Comparison of ENCODE assay signal across 18 cellular contexts in genomic region chr6:206264-206663, GRCh38.
A peak's percentile ranks its signal among the peaks of the same experiment; 100 is the strongest.
DNase-seq lines count a peak whose midpoint lies in the region; ATAC-seq, FAIRE-seq and TF ChIP-seq lines count a peak whose summit lies in the region.
"Had no signal": no experiment of that assay in that cellular context is flagged by ENCODE, and none has a peak within 500 bp of the region (broad histone marks: within the 10 kb centered on the region; RNA-seq: fewer than 3 reads in every experiment).

No MANE protein-coding gene starts in this region.

- no peaks in the 10 kb centered on the region for H3K79me2 ChIP-seq in keratinocyte (ENCODE audit: control insufficient read depth, insufficient read depth, low read length)

- H3K9ac ChIP-seq in BLaER1 (no peak overlapping the region), keratinocyte (ENCODE audit: control insufficient read depth, extremely low read depth, insufficient read depth, low read length) (no peak overlapping the region)
- H3K9ac ChIP-seq in BLaER1 treated with 17β-estradiol and CSF1 and Interleukin-3, amounts not matched to agents 10 nM and 100 nM, result no peak overlapping the region

- dilution Hi-C loops in keratinocyte (cut with MboI; ENCODE audit: extremely low pct_ligation_motif_present, low sequenced_read_pairs), result no loop called here

- no peak for TF ChIP-seq CTCF in keratinocyte (optimal IDR thresholded peaks at IDR 0.05 in 1 of 3, IDR thresholded peaks at IDR 0.05 in 1 of 3, conservative IDR thresholded peaks at IDR 0.05 in 1 of 3; ENCODE audit: extremely low read depth in 1 of 3, insufficient read depth in 2 of 3, low read length in 3 of 3)
- TF ChIP-seq CTCF in heart left ventricle (IDR thresholded peaks at IDR 0.05), result no peak

- no peak for FAIRE-seq in keratinocyte (lab: Jason Lieb, UNC)
- FAIRE-seq: D721Med, GM12878, GM19239 had no signal

- no peaks in the 10 kb centered on the region for H3K27me3 ChIP-seq in BLaER1
- no peaks in the 10 kb centered on the region for H3K27me3 ChIP-seq in BLaER1 treated with 17β-estradiol and CSF1 and Interleukin-3, amounts not matched to agents 10 nM and 100 nM
- peaks cover 4% of the 10 kb centered on the region for H3K27me3 ChIP-seq in keratinocyte (ENCODE audit: control insufficient read depth, extremely low read depth, insufficient read depth, low read length)
- H3K27me3 ChIP-seq in heart left ventricle, result peaks cover 0 to 9% (median 0%) of the 10 kb centered on the region in 9 donors

- H4K20me1 ChIP-seq in BLaER1 (no peaks in the 10 kb centered on the region), keratinocyte (ENCODE audit: control insufficient read depth, extremely low read depth, insufficient read depth, low read length) (no peaks in the 10 kb centered on the region)
- H4K20me1 ChIP-seq in BLaER1 treated with 17β-estradiol and CSF1 and Interleukin-3, amounts not matched to agents 10 nM and 100 nM, result no peaks in the 10 kb centered on the region

- 80 to 89% (median 87%) methylated on average over 12 of the region's 12 CpGs for WGBS in heart left ventricle, 4 donors

- H3K4me2 ChIP-seq in BLaER1 (0 out of 2 replicates have a peak overlapping the region, but pooled peaks have one; percentile 16), keratinocyte (ENCODE audit: control insufficient read depth, extremely low read depth, insufficient read depth, low read depth, low read length) (no peak overlapping the region)
- peak overlapping the region in 6 of 11 experiments; percentile 15 to 39 (median 22); a peak in 6 of 22 replicates for H3K4me2 ChIP-seq in BLaER1 treated with 17β-estradiol and CSF1 and Interleukin-3, amounts not matched to agents 10 nM and 100 nM
- H3K4me2 ChIP-seq: GM23338 had no signal

- peaks cover 23% of the 10 kb centered on the region for H3K4me1 ChIP-seq in BLaER1
- peaks cover 9 to 25% (median 20%) of the 10 kb centered on the region in 10 experiments for H3K4me1 ChIP-seq in BLaER1 treated with 17β-estradiol and CSF1 and Interleukin-3, amounts not matched to agents 10 nM and 100 nM
- peaks cover 4% of the 10 kb centered on the region for H3K4me1 ChIP-seq in keratinocyte (ENCODE audit: control insufficient read depth, extremely low read depth, insufficient read depth, low read length)
- H3K4me1 ChIP-seq in heart left ventricle, result no peaks in the 10 kb centered on the region

- no peak for TF ChIP-seq POLR2A in heart left ventricle (IDR thresholded peaks at IDR 0.05)

- no peaks in the 10 kb centered on the region for H3K9me1 ChIP-seq in keratinocyte (ENCODE audit: control insufficient read depth, extremely low read depth, insufficient read depth, low read length)

- DNase-seq in keratinocyte (ENCODE audit: low read depth, low spot score) (no peak), heart left ventricle (no peak)
- DNase-seq: CD4-positive, alpha-beta T cell; CD8-positive, alpha-beta memory T cell; DMS 273 treated with DMSO at 0.1 percent for 48 hours; DMS79; EL; GDM1; H9 had no signal

- no peaks in the 10 kb centered on the region for H3K9me3 ChIP-seq in BLaER1
- H3K9me3 ChIP-seq in BLaER1 treated with 17β-estradiol and CSF1 and Interleukin-3, amounts not matched to agents 10 nM and 100 nM (replicated peaks in 1 of 11), result no peaks in the 10 kb centered on the region
- H3K9me3 ChIP-seq in keratinocyte (ENCODE audit: control insufficient read depth, low read depth, low read length), result no peaks in the 10 kb centered on the region
- no peaks in the 10 kb centered on the region for H3K9me3 ChIP-seq in heart left ventricle

- intact Hi-C loops in heart left ventricle (cut with DNase I), result loop anchor here in 1 of 10 donors (10.0 kb wide), 1 partner anchor 179 kb away; no protein-coding TSS in a partner anchor

- no peaks in the 10 kb centered on the region for H3K36me3 ChIP-seq in BLaER1
- H3K36me3 ChIP-seq in BLaER1 treated with 17β-estradiol and CSF1 and Interleukin-3, amounts not matched to agents 10 nM and 100 nM, result no peaks in the 10 kb centered on the region
- no peaks in the 10 kb centered on the region for H3K36me3 ChIP-seq in keratinocyte (ENCODE audit: control insufficient read depth in 2 of 2, extremely low read depth in 1 of 2, insufficient read depth in 2 of 2, low read length in 2 of 2)
- no peaks in the 10 kb centered on the region for H3K36me3 ChIP-seq in heart left ventricle

- ATAC-seq in heart left ventricle (no peak), GM19324 (IDR thresholded peaks at IDR 0.05; ENCODE audit: low FRiP score, unreplicated experiment) (no peak), HG02759 (IDR thresholded peaks at IDR 0.05; ENCODE audit: unreplicated experiment) (no peak)
- ATAC-seq: GM12878, GM23338, HCT116 had no signal

- peak overlapping the region; percentile 53 for H2AFZ ChIP-seq in keratinocyte (ENCODE audit: control insufficient read depth, low read length)
- H2AFZ ChIP-seq: GM23338 had no signal

- no peak overlapping the region for H3K4me3 ChIP-seq in BLaER1
- no peak overlapping the region for H3K4me3 ChIP-seq in BLaER1 treated with 17β-estradiol and CSF1 and Interleukin-3, amounts not matched to agents 10 nM and 100 nM
- no peak overlapping the region for H3K4me3 ChIP-seq in keratinocyte (ENCODE audit: control insufficient read depth in 2 of 3, extremely low read depth in 1 of 3, insufficient read depth in 2 of 3, low read depth in 1 of 3, low read length in 3 of 3)
- no peak overlapping the region for H3K4me3 ChIP-seq in heart left ventricle
- H3K4me3 ChIP-seq: GM12878, GM23338 had no signal

- H3K27ac ChIP-seq in BLaER1 (no peak overlapping the region), keratinocyte (ENCODE audit: control insufficient read depth, insufficient read depth, low read length) (no peak overlapping the region), heart left ventricle (no peak overlapping the region)
- H3K27ac ChIP-seq in BLaER1 treated with 17β-estradiol and CSF1 and Interleukin-3, amounts not matched to agents 10 nM and 100 nM, result no peak overlapping the region
